In genomic region chr1:225631041-225631663, GRCh38 we compare ENCODE assay signal across 1 cellular context.
TF ChIP-seq lines count a peak whose summit lies in the region.

No MANE protein-coding gene starts in this region.

TF ChIP-seq in SK-N-SH treated with all-trans-retinoic acid at 6 μM for 48 hours, 23 proteins besides CTCF, POLR2A, EP300 and RAD21:
- no peak for TF ChIP-seq POU6F1 (CRISPR knock-in tag; IDR thresholded peaks at IDR 0.05; ENCODE audit: borderline replicate concordance, low read depth)
- TF ChIP-seq ZNF70 (CRISPR knock-in tag; IDR thresholded peaks at IDR 0.05) = no peak
- TF ChIP-seq CSRNP3 (CRISPR knock-in tag; IDR thresholded peaks at IDR 0.05) = no peak
- no peak for TF ChIP-seq GLIS3 (CRISPR knock-in tag; IDR thresholded peaks at IDR 0.05)
- no peak for TF ChIP-seq CREB5 (CRISPR knock-in tag; IDR thresholded peaks at IDR 0.05; ENCODE audit: low read depth)
- no peak for TF ChIP-seq ZFP3 (CRISPR knock-in tag; IDR thresholded peaks at IDR 0.05)
- no peak for TF ChIP-seq BACH2 (CRISPR knock-in tag; IDR thresholded peaks at IDR 0.05; ENCODE audit: borderline replicate concordance)
- TF ChIP-seq CSDC2 (CRISPR knock-in tag; IDR thresholded peaks at IDR 0.05) = no peak
- TF ChIP-seq PPARA (CRISPR knock-in tag; IDR thresholded peaks at IDR 0.05; ENCODE audit: borderline replicate concordance) = no peak
- TF ChIP-seq ZNF8 (CRISPR knock-in tag; IDR thresholded peaks at IDR 0.05) = no peak
- no peak for TF ChIP-seq TOX (CRISPR knock-in tag; IDR thresholded peaks at IDR 0.05; ENCODE audit: borderline replicate concordance)
- TF ChIP-seq SNAI2 (CRISPR knock-in tag; IDR thresholded peaks at IDR 0.05) = no peak
